1 cellular context compared by ENCODE assay signal in genomic region chr20:49188101-49188784, GRCh38.
TF ChIP-seq lines count a peak whose summit lies in the region.

Gene STAU1 (minus strand): TSS chr20:49188334. CDS start chr20:49166201, 22,133 bp downstream.

TF ChIP-seq in H1, 55 proteins besides CTCF, POLR2A, EP300 and RAD21:
- TF ChIP-seq POU5F1 (IDR thresholded peaks at IDR 0.05; ENCODE audit: low read depth, low read length) (no peak), YY1 (IDR thresholded peaks at IDR 0.05; ENCODE audit: low read depth, low read length) (peak; percentile 65; the same call in 1 of the 2 replicates), RFX5 (IDR thresholded peaks at IDR 0.05; ENCODE audit: borderline replicate concordance, low read depth, low read length) (no peak), SUZ12 (IDR thresholded peaks at IDR 0.05; ENCODE audit: low read length) (no peak), TAF7 (optimal IDR thresholded peaks at IDR 0.05; ENCODE audit: borderline replicate concordance, low read depth, low read length) (no peak), NANOG (IDR thresholded peaks at IDR 0.05; ENCODE audit: insufficient read depth, low read depth, low read length, poor library complexity, severe bottlenecking) (peak; percentile 27), SRF (IDR thresholded peaks at IDR 0.05; ENCODE audit: low read depth, low read length) (no peak), ATF3 (IDR thresholded peaks at IDR 0.05; ENCODE audit: insufficient read depth, low read depth, low read length) (peak; percentile 53; the same call in 1 of the 2 replicates), JUN (IDR thresholded peaks at IDR 0.05; ENCODE audit: low read depth, low read length) (no peak), BCL11A (IDR thresholded peaks at IDR 0.05; ENCODE audit: low read depth in 2 of 2, low read length in 2 of 2) (no peak), TCF12 (IDR thresholded peaks at IDR 0.05; ENCODE audit: low read depth, low read length) (no peak), PHF8 (conservative IDR thresholded peaks at IDR 0.05; ENCODE audit: low read depth, low read length) (peak; percentile 77), CEBPB (IDR thresholded peaks at IDR 0.05; ENCODE audit: low read depth, low read length) (no peak), ASH2L (IDR thresholded peaks at IDR 0.05; ENCODE audit: low read length) (no peak), FOSL1 (IDR thresholded peaks at IDR 0.05; ENCODE audit: insufficient read depth, low read depth, low read length) (0 out of 2 replicates have a peak, but pooled peaks have one; percentile 5), EGR1 (IDR thresholded peaks at IDR 0.05; ENCODE audit: borderline replicate concordance, low read depth, low read length) (no peak), TAF1 (IDR thresholded peaks at IDR 0.05; ENCODE audit: low read depth, low read length) (peak; percentile 82), POLR2AphosphoS5 (IDR thresholded peaks at IDR 0.05; ENCODE audit: low read depth, low read length) (no peak; the same call in 1 of the 2 replicates), EZH2 (IDR thresholded peaks at IDR 0.05; ENCODE audit: low read depth, low read length, severe bottlenecking) (no peak), CHD7 (IDR thresholded peaks at IDR 0.05; ENCODE audit: insufficient replicate concordance, low read length) (no peak), CHD2 (IDR thresholded peaks at IDR 0.05; ENCODE audit: low read length) (peak; percentile 31; the same call in 1 of the 2 replicates), CBX5 (IDR thresholded peaks at IDR 0.05; ENCODE audit: low read depth, low read length) (no peak), NRF1 (IDR thresholded peaks at IDR 0.05; ENCODE audit: low read depth, low read length) (no peak), CBX8 (IDR thresholded peaks at IDR 0.05; ENCODE audit: borderline replicate concordance, low read depth, low read length) (no peak), KDM4A (IDR thresholded peaks at IDR 0.05; ENCODE audit: low read depth, low read length, severe bottlenecking) (no peak), SAP30 (IDR thresholded peaks at IDR 0.05; ENCODE audit: insufficient read depth, insufficient replicate concordance, low read length) (no peak), TEAD4 (IDR thresholded peaks at IDR 0.05; ENCODE audit: low read depth, low read length) (0 out of 2 replicates have a peak, but pooled peaks have one; percentile 26), MAX (IDR thresholded peaks at IDR 0.05) (0 out of 2 replicates have a peak, but pooled peaks have one; percentile 44), GTF2F1 (IDR thresholded peaks at IDR 0.05; ENCODE audit: borderline replicate concordance, low read depth, low read length) (no peak), SIRT6 (IDR thresholded peaks at IDR 0.05; ENCODE audit: low read length) (no peak), JUND (IDR thresholded peaks at IDR 0.05; ENCODE audit: low read length) (no peak), USF2 (IDR thresholded peaks at IDR 0.05; ENCODE audit: low read length) (no peak; the same call in 1 of the 2 replicates), KDM1A (IDR thresholded peaks at IDR 0.05; ENCODE audit: borderline replicate concordance, low read length) (no peak), CHD1 (IDR thresholded peaks at IDR 0.05; ENCODE audit: low read depth, low read length) (no peak), ZNF274 (IDR thresholded peaks at IDR 0.05; ENCODE audit: borderline replicate concordance, extremely low read depth, low read length) (no peak), BACH1 (IDR thresholded peaks at IDR 0.05; ENCODE audit: low read length) (no peak), HDAC2 (IDR thresholded peaks at IDR 0.05; ENCODE audit: borderline replicate concordance in 1 of 2, low read depth in 2 of 2, low read length in 2 of 2) (no peak), HDAC6 (IDR thresholded peaks at IDR 0.05; ENCODE audit: low read depth, low read length) (no peak), SIX5 (IDR thresholded peaks at IDR 0.05; ENCODE audit: low read depth, low read length) (peak; percentile 94), TBP (IDR thresholded peaks at IDR 0.05; ENCODE audit: low read depth, low read length) (peak; percentile 68; the same call in 1 of the 2 replicates), CREB1 (IDR thresholded peaks at IDR 0.05) (peak; percentile 77), RNF2 (IDR thresholded peaks at IDR 0.05; ENCODE audit: borderline replicate concordance, low read depth, low read length, missing control alignments, poor library complexity, severe bottlenecking) (no peak), SP1 (IDR thresholded peaks at IDR 0.05; ENCODE audit: low read depth, low read length) (0 out of 2 replicates have a peak, but pooled peaks have one; percentile 37), RXRA (IDR thresholded peaks at IDR 0.05; ENCODE audit: insufficient read depth, low read depth, low read length) (no peak)
